In genomic region chr10:52571018-52571417, GRCh38 we compare ENCODE assay signal across 17 cellular contexts.
DNase-seq lines count a peak whose midpoint lies in the region; ATAC-seq and TF ChIP-seq lines count a peak whose summit lies in the region.
"Had no signal": no experiment of that assay in that cellular context is flagged by ENCODE, and none has a peak within 500 bp of the region (broad histone marks: within the 10 kb centered on the region; RNA-seq: fewer than 3 reads in every experiment).

No MANE protein-coding gene starts in this region.

- H3K9me3 ChIP-seq in adipocyte (ENCODE audit: control insufficient read depth, low read length), result no peaks in the 10 kb centered on the region
- no peaks in the 10 kb centered on the region for H3K9me3 ChIP-seq in right cardiac atrium (ENCODE audit: control insufficient read depth, low read length)

- no peak overlapping the region for H3K4me3 ChIP-seq in BJ (ENCODE audit: low read depth, low read length)
- peak overlapping the region; percentile 15 for H3K4me3 ChIP-seq in adipocyte (ENCODE audit: low read length)
- no peak overlapping the region for H3K4me3 ChIP-seq in right cardiac atrium (ENCODE audit: low read length)
- H3K4me3 ChIP-seq: GM12878 had no signal

- H3K4me1 ChIP-seq in adipocyte (ENCODE audit: control insufficient read depth, insufficient read depth, low read length) (peaks cover 51% of the 10 kb centered on the region), right cardiac atrium (ENCODE audit: control insufficient read depth, insufficient read depth, low read length) (no peaks in the 10 kb centered on the region)

- ATAC-seq in right cardiac atrium (no peak), HG02852 (IDR thresholded peaks at IDR 0.05; ENCODE audit: unreplicated experiment) (no peak)
- ATAC-seq: GM12878 had no signal

- no peaks in the 10 kb centered on the region for H3K36me3 ChIP-seq in BJ (ENCODE audit: control insufficient read depth, insufficient read depth, low read length)
- no peaks in the 10 kb centered on the region for H3K36me3 ChIP-seq in adipocyte (ENCODE audit: control insufficient read depth, insufficient read depth, low read length, severe bottlenecking)

- CTCF ChIA-PET in BJ (lab: Yijun Ruan, JAX) (interaction anchor here (1.0 to 2.1 kb wide), 5 partner anchors 10 to 263 kb away, joined by 4 to 18 read pairs (median 5); partner anchors contain the start of gene DKK1), Calu3 (lab: Charles Lee) (no interaction called here)

- H3K4me1 Mint-ChIP-seq in HFFc6 (ENCODE audit: low read depth) (peaks cover 73% of the 10 kb centered on the region), Calu3 (ENCODE audit: low read depth, unreplicated experiment) (peaks cover 35% of the 10 kb centered on the region)
- H3K4me1 Mint-ChIP-seq: IgD-negative memory B cell had no signal

- H3K36me3 Mint-ChIP-seq in HFFc6 (ENCODE audit: low read depth) (no peaks in the 10 kb centered on the region), Calu3 (ENCODE audit: insufficient read depth, unreplicated experiment) (no peaks in the 10 kb centered on the region)
- H3K36me3 Mint-ChIP-seq: IgD-negative memory B cell had no signal

- peak overlapping the region; percentile 36; the same call in 1 of the 2 replicates for H3K4me3 Mint-ChIP-seq in HFFc6
- no peak overlapping the region for H3K4me3 Mint-ChIP-seq in Calu3 (ENCODE audit: low read depth, unreplicated experiment)
- H3K4me3 Mint-ChIP-seq: IgD-negative memory B cell had no signal

- no peaks in the 10 kb centered on the region; the same call in 1 of the 2 replicates for H3K27me3 Mint-ChIP-seq in HFFc6 (ENCODE audit: insufficient read depth)
- no peaks in the 10 kb centered on the region for H3K27me3 Mint-ChIP-seq in Calu3 (ENCODE audit: unreplicated experiment)
- H3K27me3 Mint-ChIP-seq: IgD-negative memory B cell had no signal

- 68% methylated on average over 2 of the region's 2 CpGs for whole genome bisulfite sequencing in right cardiac atrium

- BruUV-seq in Calu3 (replicated peaks; lab: Mats Ljungman, UMichigan), result no TSS peak

- DNase-seq in BJ (ENCODE audit: low read depth), result peak; percentile 21
- no peak for DNase-seq in HFFc6
- DNase-seq in adipocyte (ENCODE audit: low read depth), result peak; percentile 34
- DNase-seq in myocyte (ENCODE audit: low read depth), result peak; percentile 9
- no peak for DNase-seq in activated naive CD4-positive, alpha-beta T cell (lab: John Stamatoyannopoulos, UW)
- no peak for DNase-seq in Calu3
- DNase-seq in right cardiac atrium, result no peak
- DNase-seq: MV-4-11; NCI-H1417 treated with DMSO at 0.1 percent for 48 hours; NCI-H2081 treated with DMSO at 0.1 percent for 48 hours; NCI-H524 treated with DMSO at 0.1 percent for 48 hours; NK-92 treated with Interleukin-12 subunit alpha and Interleukin-12 subunit beta, amount 100 ng/mL, for 24 hours; OCI-M1 had no signal

- POLR2A ChIA-PET in BJ (lab: Charles Lee), result no interaction called here

- no peak for TF ChIP-seq CTCF in BJ (IDR thresholded peaks at IDR 0.05; ENCODE audit: insufficient read depth, low read depth, low read length)
- TF ChIP-seq CTCF in HFFc6 (IDR thresholded peaks at IDR 0.05), result no peak
- no peak for TF ChIP-seq CTCF in Calu3 (IDR thresholded peaks at IDR 0.05; ENCODE audit: unreplicated experiment)

- no peak overlapping the region for H3K27ac ChIP-seq in right cardiac atrium (ENCODE audit: low read length)
- H3K27ac ChIP-seq: C4-2B had no signal

- H3K27ac Mint-ChIP-seq in HFFc6 (no peak overlapping the region), Calu3 (ENCODE audit: unreplicated experiment) (no peak overlapping the region)
- H3K27ac Mint-ChIP-seq: IgD-negative memory B cell had no signal

- intact Hi-C loops in Calu3 (cut with micrococcal nuclease; ENCODE audit: unreplicated experiment), result no loop called here
- intact Hi-C loops in right cardiac atrium (cut with DNase I), result no loop called here

- H3K27me3 ChIP-seq in BJ (ENCODE audit: control insufficient read depth, insufficient read depth, low read length) (no peaks in the 10 kb centered on the region), adipocyte (replicated peaks; ENCODE audit: control insufficient read depth, insufficient read depth, low read length) (no peaks in the 10 kb centered on the region), right cardiac atrium (ENCODE audit: control insufficient read depth, insufficient read depth) (no peaks in the 10 kb centered on the region)

- H3K9me3 Mint-ChIP-seq in HFFc6 (no peaks in the 10 kb centered on the region), Calu3 (ENCODE audit: low read depth, unreplicated experiment) (no peaks in the 10 kb centered on the region)
- H3K9me3 Mint-ChIP-seq: IgD-negative memory B cell had no signal

- H3K9ac ChIP-seq in adipocyte (ENCODE audit: low read length), result no peak overlapping the region

Comparison
In these comparisons a context has a peak if more than half of its experiments do, and no peak if none do; other contexts are left out.
1. DNase-seq: peak in BJ (single experiment), adipocyte (single experiment) and myocyte (single experiment); none in HFFc6 (single experiment), activated naive CD4-positive, alpha-beta T cell (0 of 4), Calu3 (single experiment) and right cardiac atrium (0 of 3).